Comparison of ENCODE assay signal across 8 cellular contexts in the genomic region with DNA sequence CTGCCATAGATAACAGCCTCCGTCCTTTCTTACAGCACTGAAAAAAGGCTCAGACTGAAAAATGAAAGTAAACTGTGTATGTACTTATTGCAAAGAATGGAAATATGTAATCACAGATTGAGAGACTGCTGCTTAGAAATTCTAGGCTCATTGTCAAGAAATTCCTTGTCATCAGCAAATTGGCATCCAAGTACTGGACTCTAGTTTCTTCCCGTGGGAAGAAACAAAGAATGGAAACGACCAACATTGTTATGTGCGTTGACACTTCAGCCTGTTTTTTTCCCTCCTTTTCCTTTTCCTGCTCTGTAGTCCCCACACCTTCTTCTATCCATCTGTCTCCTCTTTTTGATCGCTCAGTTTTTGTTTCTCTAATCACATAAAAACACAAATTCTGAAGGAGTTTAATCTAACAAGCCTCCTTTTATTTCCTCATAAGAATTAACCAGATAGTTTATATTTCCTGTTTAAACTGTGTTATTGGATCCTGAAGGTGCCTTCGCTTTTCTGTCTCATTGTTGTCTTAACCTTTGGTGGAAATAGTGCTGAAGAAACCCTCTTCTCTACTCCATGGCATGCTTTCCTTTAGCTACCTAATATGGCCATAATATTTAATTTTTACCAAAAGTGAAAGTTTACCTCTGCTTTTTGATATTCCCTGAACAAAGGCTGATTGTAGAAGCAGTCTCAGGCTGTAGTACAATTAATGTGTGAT. TPM values are rescaled to one million over a fixed set of nuclear protein-coding genes. Genes with fewer than 3 reads are reported as not detected.
DNase-seq lines count a peak whose midpoint lies in the region; ATAC-seq and TF ChIP-seq lines count a peak whose summit lies in the region.

No MANE protein-coding gene starts in this region.

- peaks cover 0 to 5% (median 0%) of the 10 kb centered on the region in 11 donors for H3K9me3 ChIP-seq in heart right ventricle

- peaks cover 4% of the 10 kb centered on the region for H3K9me3 Mint-ChIP-seq in T-helper 1 cell treated with Interleukin-12 subunit alpha and Interleukin-12 subunit beta and Interleukin-4 antibody, amounts not matched to agents 30 μg/mL and 1 μg/mL, for 36 hours
- H3K9me3 Mint-ChIP-seq in stimulated activated naive B cell treated with anti-CD40 and anti-IgM and Interleukin-4, amounts not matched to agents 10 μg/mL and 1 μg/mL and 100 μg/mL, for 72 hours, result no peaks in the 10 kb centered on the region

- intact Hi-C loops in heart right ventricle (cut with DNase I), result no loop called here

- CTCF ChIA-PET in HEK293T (lab: Yijun Ruan, JAX), result no interaction called here

- H3K36me3 Mint-ChIP-seq in T-helper 1 cell treated with Interleukin-12 subunit alpha and Interleukin-12 subunit beta and Interleukin-4 antibody, amounts not matched to agents 30 μg/mL and 1 μg/mL, for 36 hours (ENCODE audit: low read depth), result no peaks in the 10 kb centered on the region
- H3K36me3 Mint-ChIP-seq in stimulated activated naive B cell treated with anti-CD40 and anti-IgM and Interleukin-4, amounts not matched to agents 10 μg/mL and 1 μg/mL and 100 μg/mL, for 72 hours, result peaks cover 0 to 2% of the 10 kb centered on the region in 2 donors

- peaks cover 3% of the 10 kb centered on the region for H3K27me3 Mint-ChIP-seq in T-helper 1 cell treated with Interleukin-12 subunit alpha and Interleukin-12 subunit beta and Interleukin-4 antibody, amounts not matched to agents 30 μg/mL and 1 μg/mL, for 36 hours (ENCODE audit: low read depth)
- H3K27me3 Mint-ChIP-seq in stimulated activated naive B cell treated with anti-CD40 and anti-IgM and Interleukin-4, amounts not matched to agents 10 μg/mL and 1 μg/mL and 100 μg/mL, for 72 hours, result no peaks in the 10 kb centered on the region

- H3K36me3 ChIP-seq in heart right ventricle, result no peaks in the 10 kb centered on the region

- DNase-seq in DMS53 (lab: John Stamatoyannopoulos, UW) (peak; percentile 51), heart right ventricle (no peak), COR-L47 (lab: John Stamatoyannopoulos, UW) (no peak), HEK293T (ENCODE audit: extremely low spot score) (no peak), NCI-H1092 (lab: John Stamatoyannopoulos, UW) (no peak)
- no peak for DNase-seq in stimulated activated naive B cell treated with anti-CD40 and anti-IgM and Interleukin-4, amounts not matched to agents 10 μg/mL and 1 μg/mL and 100 μg/mL, for 72 hours

- H3K4me1 ChIP-seq in heart right ventricle, result peaks cover 0 to 30% (median 6%) of the 10 kb centered on the region in 9 donors

- H3K4me1 Mint-ChIP-seq in T-helper 1 cell treated with Interleukin-12 subunit alpha and Interleukin-12 subunit beta and Interleukin-4 antibody, amounts not matched to agents 30 μg/mL and 1 μg/mL, for 36 hours (ENCODE audit: low read depth), result peaks cover 27% of the 10 kb centered on the region
- peaks cover 41 to 75% of the 10 kb centered on the region in 2 donors for H3K4me1 Mint-ChIP-seq in stimulated activated naive B cell treated with anti-CD40 and anti-IgM and Interleukin-4, amounts not matched to agents 10 μg/mL and 1 μg/mL and 100 μg/mL, for 72 hours

- H3K4me3 Mint-ChIP-seq in T-helper 1 cell treated with Interleukin-12 subunit alpha and Interleukin-12 subunit beta and Interleukin-4 antibody, amounts not matched to agents 30 μg/mL and 1 μg/mL, for 36 hours, result peak overlapping the region; percentile 89
- H3K4me3 Mint-ChIP-seq in stimulated activated naive B cell treated with anti-CD40 and anti-IgM and Interleukin-4, amounts not matched to agents 10 μg/mL and 1 μg/mL and 100 μg/mL, for 72 hours, result peak overlapping the region; percentile 81 to 88

- no peak for TF ChIP-seq CTCF in heart right ventricle (IDR thresholded peaks at IDR 0.05)

- H3K27me3 ChIP-seq in heart right ventricle, result no peaks in the 10 kb centered on the region

- ATAC-seq in GM21723 (IDR thresholded peaks at IDR 0.05; ENCODE audit: unreplicated experiment) (peak; percentile 88), heart right ventricle (peak in 7 of 8 donors; percentile 35 to 85 (median 72))
- ATAC-seq in stimulated activated naive B cell treated with anti-CD40 and anti-IgM and Interleukin-4, amounts not matched to agents 10 μg/mL and 1 μg/mL and 100 μg/mL, for 72 hours (replicated peaks), result peak; percentile 66 to 73

- peak overlapping the region; percentile 13 to 85 (median 70) for H3K27ac ChIP-seq in heart right ventricle

- H3K27ac Mint-ChIP-seq in T-helper 1 cell treated with Interleukin-12 subunit alpha and Interleukin-12 subunit beta and Interleukin-4 antibody, amounts not matched to agents 30 μg/mL and 1 μg/mL, for 36 hours, result peak overlapping the region; percentile 75
- H3K27ac Mint-ChIP-seq in stimulated activated naive B cell treated with anti-CD40 and anti-IgM and Interleukin-4, amounts not matched to agents 10 μg/mL and 1 μg/mL and 100 μg/mL, for 72 hours, result peak overlapping the region; percentile 92

- POLR2A ChIA-PET in HEK293T (lab: Yijun Ruan, JAX), result no interaction called here

- 26 to 32% methylated on average over 6 of the region's 6 CpGs for WGBS in heart right ventricle, 2 donors

- H3K4me3 ChIP-seq in heart right ventricle, result peak overlapping the region; percentile 2 to 57 (median 51)

TF ChIP-seq in HEK293T, 16 proteins besides CTCF, POLR2A, EP300 and RAD21:
- TF ChIP-seq HDGF (IDR thresholded peaks at IDR 0.05; ENCODE audit: borderline replicate concordance) (no peak), CTBP1 (IDR thresholded peaks at IDR 0.05; ENCODE audit: borderline replicate concordance) (no peak), SP1 (IDR thresholded peaks at IDR 0.05) (no peak), PKNOX1 (IDR thresholded peaks at IDR 0.05) (no peak), L3MBTL2 (conservative IDR thresholded peaks at IDR 0.05) (no peak), TARDBP (IDR thresholded peaks at IDR 0.05) (no peak), FOXM1 (IDR thresholded peaks at IDR 0.05; ENCODE audit: borderline replicate concordance) (no peak), LEF1 (IDR thresholded peaks at IDR 0.05; ENCODE audit: borderline replicate concordance) (no peak), ARNT (IDR thresholded peaks at IDR 0.05) (no peak), ZNF384 (IDR thresholded peaks at IDR 0.05) (no peak), NFRKB (IDR thresholded peaks at IDR 0.05) (no peak), BHLHE40 (IDR thresholded peaks at IDR 0.05; ENCODE audit: borderline replicate concordance) (no peak), SUZ12 (IDR thresholded peaks at IDR 0.05) (no peak), ELF4 (IDR thresholded peaks at IDR 0.05) (no peak), FOXK2 (IDR thresholded peaks at IDR 0.05) (no peak)

RNA-seq across cellular contexts. Expression of gene CASP12, which starts 20.0 kb away (rescaled TPM):
- total RNA-seq in heart right ventricle, result under 1 TPM in 4 of 10 donors, not detected in 6; 0.30 to 0.46 (median 0.37) TPM
- polyA plus RNA-seq in heart right ventricle, result under 1 TPM; 0.06 to 0.22 TPM

RNA-seq across cellular contexts. Expression of gene CASP4, which starts 50.1 kb away (rescaled TPM):
- 10 to 100 TPM in 8 of 10 donors, 1 to 10 TPM in 2; 6.6 to 42.7 (median 11.8) TPM for total RNA-seq in heart right ventricle
- polyA plus RNA-seq in heart right ventricle, result 10 to 100 TPM; 19.0 to 19.3 TPM
